In genomic region chr1:36150296-36151132, GRCh38 we compare ENCODE assay signal across 8 cellular contexts.
DNase-seq lines count a peak whose midpoint lies in the region; ATAC-seq, FAIRE-seq and TF ChIP-seq lines count a peak whose summit lies in the region.

No MANE protein-coding gene starts in this region.

- TF ChIP-seq CTCF in fibroblast of mammary gland (conservative IDR thresholded peaks at IDR 0.05; ENCODE audit: control insufficient read depth, insufficient read depth, low read depth, low read length), result no peak
- no peak for TF ChIP-seq CTCF in nephron (IDR thresholded peaks at IDR 0.05; ENCODE audit: unreplicated experiment in 3 of 3)

- peaks cover 10% of the 10 kb centered on the region for H3K36me3 Mint-ChIP-seq in nephron (ENCODE audit: low read depth)

- ATAC-seq in GM21737 (IDR thresholded peaks at IDR 0.05; ENCODE audit: unreplicated experiment), result peak; percentile 37

- peak overlapping the region; percentile 95 to 99 (median 97) for H3K4me3 Mint-ChIP-seq in nephron

- peak; percentile 98 for DNase-seq in DMS53 (lab: John Stamatoyannopoulos, UW)
- DNase-seq in RCC 7860 (ENCODE audit: low spot score), result peak; percentile 98
- DNase-seq in activated T-helper 9 cell treated with anti-CD3 and anti-CD28 coated beads, Interleukin-2, amount 50 U/mL, for 16 hours (ENCODE audit: low read depth), result peak; percentile 65
- DNase-seq in fibroblast of mammary gland (ENCODE audit: low read depth), result peak; percentile 93
- peak; percentile 94 for DNase-seq in stromal cell of bone marrow (ENCODE audit: low read depth)

- H3K27ac Mint-ChIP-seq in nephron, result peak overlapping the region; percentile 88 to 99 (median 93)

- H3K36me3 ChIP-seq in KOPT-K1 (ENCODE audit: insufficient read depth, low read length), result peaks cover 9% of the 10 kb centered on the region; the same call in 1 of the 2 replicates

- peaks cover 3% of the 10 kb centered on the region for H3K27me3 Mint-ChIP-seq in nephron (ENCODE audit: low read depth)

- H3K4me3 ChIP-seq in fibroblast of mammary gland (ENCODE audit: control insufficient read depth, low read depth, low read length), result peak overlapping the region; percentile 15

- peaks cover 64% of the 10 kb centered on the region for H3K4me1 Mint-ChIP-seq in nephron

- peak overlapping the region; percentile 72 for H3K27ac ChIP-seq in KOPT-K1 (ENCODE audit: low read depth, low read length, poor library complexity, severe bottlenecking)

- H3K9me3 Mint-ChIP-seq in nephron, result no peaks in the 10 kb centered on the region

- FAIRE-seq in RCC 7860 (lab: Jason Lieb, UNC), result peak; percentile 94

- no peaks in the 10 kb centered on the region for H3K9me3 ChIP-seq in KOPT-K1 (ENCODE audit: insufficient read depth, low read length, poor library complexity, severe bottlenecking)

Comparison
In these comparisons a context has a peak if more than half of its experiments do, and no peak if none do; other contexts are left out.
1. Peak in every context shown above with its lines: DNase-seq, ATAC-seq, H3K4me3 ChIP-seq and H3K27ac ChIP-seq.